Comparison of ENCODE assay signal across 8 cellular contexts in genomic region chr10:132446661-132447445, GRCh38. TPM values are rescaled to one million over a fixed set of nuclear protein-coding genes. Genes with fewer than 3 reads are reported as not detected.
A peak's percentile ranks its signal among the peaks of the same experiment; 100 is the strongest.
DNase-seq lines count a peak whose midpoint lies in the region; ATAC-seq, FAIRE-seq and TF ChIP-seq lines count a peak whose summit lies in the region.

No MANE protein-coding gene starts in this region.

- H3K4me1 Mint-ChIP-seq in T-helper 1 cell treated with Interleukin-12 subunit alpha and Interleukin-12 subunit beta and Interleukin-4 antibody, amounts not matched to agents 30 μg/mL and 1 μg/mL, for 36 hours (ENCODE audit: low read depth), result peaks cover 25% of the 10 kb centered on the region
- H3K4me1 Mint-ChIP-seq in astrocyte (ENCODE audit: low read depth, unreplicated experiment), result peaks cover 2% of the 10 kb centered on the region

- peak overlapping the region; percentile 81 for H3K4me3 Mint-ChIP-seq in T-helper 1 cell treated with Interleukin-12 subunit alpha and Interleukin-12 subunit beta and Interleukin-4 antibody, amounts not matched to agents 30 μg/mL and 1 μg/mL, for 36 hours
- no peak overlapping the region for H3K4me3 Mint-ChIP-seq in astrocyte (ENCODE audit: unreplicated experiment)

- H3K36me3 Mint-ChIP-seq in T-helper 1 cell treated with Interleukin-12 subunit alpha and Interleukin-12 subunit beta and Interleukin-4 antibody, amounts not matched to agents 30 μg/mL and 1 μg/mL, for 36 hours (ENCODE audit: low read depth), result no peaks in the 10 kb centered on the region
- H3K36me3 Mint-ChIP-seq in astrocyte (ENCODE audit: low read depth, unreplicated experiment), result no peaks in the 10 kb centered on the region

- no peak for FAIRE-seq in astrocyte (lab: Jason Lieb, UNC)

- peak overlapping the region; percentile 97 for H3K27ac ChIP-seq in KMS-11
- H3K27ac ChIP-seq in astrocyte (ENCODE audit: low read depth, low read length), result peak overlapping the region; percentile 76

- H2AFZ ChIP-seq in KMS-11 (ENCODE audit: low read depth), result peak overlapping the region; percentile 33; the same call in 1 of the 2 replicates
- H2AFZ ChIP-seq in astrocyte (ENCODE audit: low read depth, low read length), result no peak overlapping the region

- H3K4me3 ChIP-seq in KMS-11 (IDR thresholded peaks at IDR 0.05; ENCODE audit: insufficient read depth, low read depth, low read length) (no peak overlapping the region), astrocyte (ENCODE audit: insufficient read depth, low read depth, low read length) (no peak overlapping the region)

- no peaks in the 10 kb centered on the region for H3K79me2 ChIP-seq in KMS-11 (ENCODE audit: insufficient read depth, low read depth)
- no peaks in the 10 kb centered on the region for H3K79me2 ChIP-seq in astrocyte (ENCODE audit: insufficient read depth, low read length)

- H3K4me2 ChIP-seq in KMS-11, result peak overlapping the region; percentile 77
- H3K4me2 ChIP-seq in astrocyte (ENCODE audit: low read length), result no peak overlapping the region

- H3K4me1 ChIP-seq in KMS-11 (ENCODE audit: low read depth, poor library complexity, severe bottlenecking), result peaks cover 36% of the 10 kb centered on the region
- H3K4me1 ChIP-seq in astrocyte (ENCODE audit: insufficient read depth, low read length), result peaks cover 17% of the 10 kb centered on the region

- H3K27me3 ChIP-seq in KMS-11 (ENCODE audit: insufficient read depth, low read depth) (no peaks in the 10 kb centered on the region), astrocyte (ENCODE audit: insufficient read depth, low read length) (no peaks in the 10 kb centered on the region)

- peaks cover 3% of the 10 kb centered on the region for H3K9me3 Mint-ChIP-seq in T-helper 1 cell treated with Interleukin-12 subunit alpha and Interleukin-12 subunit beta and Interleukin-4 antibody, amounts not matched to agents 30 μg/mL and 1 μg/mL, for 36 hours
- H3K9me3 Mint-ChIP-seq in astrocyte (ENCODE audit: unreplicated experiment), result peaks cover 3% of the 10 kb centered on the region

- peak overlapping the region; percentile 99 for H3K27ac Mint-ChIP-seq in T-helper 1 cell treated with Interleukin-12 subunit alpha and Interleukin-12 subunit beta and Interleukin-4 antibody, amounts not matched to agents 30 μg/mL and 1 μg/mL, for 36 hours
- H3K27ac Mint-ChIP-seq in astrocyte (ENCODE audit: unreplicated experiment), result no peak overlapping the region

- H3K9me3 ChIP-seq in astrocyte (ENCODE audit: insufficient read depth, low read depth, low read length), result peaks cover 2% of the 10 kb centered on the region

- no peaks in the 10 kb centered on the region for H3K36me3 ChIP-seq in KMS-11 (ENCODE audit: insufficient read depth)
- no peaks in the 10 kb centered on the region for H3K36me3 ChIP-seq in astrocyte (ENCODE audit: insufficient read depth, low read length)

- DNase-seq in AG08395 (ENCODE audit: low spot score), result peak; percentile 35
- DNase-seq in astrocyte (ENCODE audit: low read depth), result no peak
- peak; percentile 37 to 48 for DNase-seq in lung microvascular endothelial cell (ENCODE audit: low read depth in 2 of 2)
- peak; percentile 87 for DNase-seq in stimulated activated CD8-positive, alpha-beta memory T cell treated with anti-CD3 and anti-CD28 coated beads, Interleukin-4, amount 100 ng/mL, for 48 hours

- no peaks in the 10 kb centered on the region for H3K27me3 Mint-ChIP-seq in T-helper 1 cell treated with Interleukin-12 subunit alpha and Interleukin-12 subunit beta and Interleukin-4 antibody, amounts not matched to agents 30 μg/mL and 1 μg/mL, for 36 hours (ENCODE audit: low read depth)
- no peaks in the 10 kb centered on the region for H3K27me3 Mint-ChIP-seq in astrocyte (ENCODE audit: low read depth, unreplicated experiment)

- TF ChIP-seq CTCF in KMS-11 (conservative IDR thresholded peaks at IDR 0.05; ENCODE audit: low read depth, low read length) (peak; percentile 61), astrocyte (IDR thresholded peaks at IDR 0.05; ENCODE audit: insufficient read depth, low read depth, low read length) (no peak)

- peak; percentile 72 for ATAC-seq in GM19324 (IDR thresholded peaks at IDR 0.05; ENCODE audit: low FRiP score, unreplicated experiment)
- ATAC-seq in HG03045 (IDR thresholded peaks at IDR 0.05; ENCODE audit: unreplicated experiment), result no peak

- no peaks in the 10 kb centered on the region for H4K20me1 ChIP-seq in KMS-11 (ENCODE audit: insufficient read depth)
- no peaks in the 10 kb centered on the region for H4K20me1 ChIP-seq in astrocyte (ENCODE audit: insufficient read depth, low read length)

- H3K9ac ChIP-seq in KMS-11 (peak overlapping the region; percentile 93), astrocyte (ENCODE audit: low read length) (peak overlapping the region; percentile 71)

RNA-seq across cellular contexts. Expression of gene PWWP2B, which starts 49.9 kb away (rescaled TPM):
- 12.0 and 14.1 TPM in 2 replicates for total RNA-seq in astrocyte
- 6.5 and 9.1 TPM in 2 replicates for total RNA-seq in lung microvascular endothelial cell
